8 cellular contexts compared by ENCODE assay signal in the genomic region with DNA sequence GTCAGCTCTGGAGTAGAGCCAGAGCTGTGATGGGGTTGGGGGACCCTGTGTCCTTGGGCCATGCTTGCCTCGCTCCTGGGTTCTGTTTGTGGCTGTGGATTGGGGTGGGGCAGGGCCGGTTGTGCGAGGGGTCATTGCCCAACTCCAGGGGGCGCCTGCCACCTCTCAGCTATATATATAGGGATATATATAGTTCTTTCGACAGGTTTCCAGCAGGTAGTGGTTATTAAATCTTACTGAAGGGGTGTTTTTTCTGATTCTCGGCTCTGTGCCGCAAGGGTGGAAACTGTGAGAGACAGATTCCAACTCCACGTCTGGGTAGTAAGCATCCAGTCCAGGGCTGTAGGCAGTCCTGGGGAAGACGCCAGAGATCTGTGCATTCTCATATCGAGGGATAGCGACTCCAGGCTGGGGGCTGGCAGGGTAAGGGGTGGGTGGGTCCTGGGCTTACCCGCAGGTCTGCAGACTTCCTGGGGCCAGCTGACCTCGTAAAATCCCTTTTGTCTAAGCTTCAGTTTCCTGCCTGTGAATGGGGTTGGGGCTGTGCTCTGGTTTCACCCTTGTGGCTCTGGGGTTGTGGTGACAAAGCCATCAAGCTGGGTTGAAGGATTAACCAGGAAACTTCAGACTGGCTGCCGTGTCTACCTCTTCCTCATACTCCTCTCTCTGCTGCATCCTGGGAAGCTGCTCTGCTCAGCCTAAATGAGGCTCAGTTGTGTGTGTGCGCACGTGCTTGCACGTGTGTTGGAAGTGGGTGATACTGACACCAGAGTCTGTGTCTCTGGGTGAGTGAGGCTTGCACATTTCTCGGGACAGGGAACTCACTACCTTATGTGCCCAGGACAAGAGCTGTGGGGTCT. TPM values are rescaled to one million over a fixed set of nuclear protein-coding genes. Genes with fewer than 3 reads are reported as not detected.
DNase-seq lines count a peak whose midpoint lies in the region; FAIRE-seq and TF ChIP-seq lines count a peak whose summit lies in the region.
"Not testable (repeated sequence)": the region's sequence is repeated elsewhere in the genome, so short reads cannot be mapped to it uniquely, and the experiment has no call there.

No MANE protein-coding gene starts in this region.

- not testable (repeated sequence) for H3K36me3 ChIP-seq in HUES48 (ENCODE audit: control insufficient read depth, insufficient read depth, low read length); OCI-LY3 (replicated peaks; ENCODE audit: low read depth, low read length); mammary epithelial cell (ENCODE audit: insufficient read depth, low read length); kidney (ENCODE audit: control insufficient read depth in 1 of 2, insufficient read depth in 2 of 2, low read length in 2 of 2); osteoblast (ENCODE audit: insufficient read depth, low read length)

- TF ChIP-seq CTCF in OCI-LY3 (IDR thresholded peaks at IDR 0.05; ENCODE audit: low read depth, low read length) (peak; percentile 44), mammary epithelial cell (conservative IDR thresholded peaks at IDR 0.05 in 1 of 2, IDR thresholded peaks at IDR 0.05 in 1 of 2; ENCODE audit: extremely low read depth in 1 of 2, insufficient read depth in 1 of 2, low read depth in 1 of 2, low read length in 2 of 2) (peak in 1 of 2 donors; percentile 22)
- not testable (repeated sequence) for TF ChIP-seq CTCF in kidney (IDR thresholded peaks at IDR 0.05; ENCODE audit: borderline replicate concordance, extremely low read depth, insufficient read depth); osteoblast (IDR thresholded peaks at IDR 0.05; ENCODE audit: extremely low read depth, low read depth, low read length)

- H2AFZ ChIP-seq in OCI-LY3 (ENCODE audit: low read depth, low read length) (peak overlapping the region; percentile 91), mammary epithelial cell (ENCODE audit: low read depth, low read length) (peak overlapping the region; percentile 75)
- not testable (repeated sequence) for H2AFZ ChIP-seq in osteoblast (ENCODE audit: low read length)

- intact Hi-C loops in mammary epithelial cell (cut with micrococcal nuclease); kidney (cut with DNase I): not testable (repeated sequence)

- not testable (repeated sequence) for H4K20me1 ChIP-seq in OCI-LY3 (ENCODE audit: insufficient read depth, low read length); mammary epithelial cell (ENCODE audit: insufficient read depth, low read length); osteoblast (ENCODE audit: insufficient read depth, low read length)

- peak overlapping the region; percentile 33; the same call in 1 of the 2 replicates for H3K4me3 ChIP-seq in HUES48 (ENCODE audit: low read depth, low read length)
- peak overlapping the region; percentile 81 for H3K4me3 ChIP-seq in OCI-LY3 (ENCODE audit: low read length)
- H3K4me3 ChIP-seq in mammary epithelial cell (replicated peaks in 1 of 3; ENCODE audit: insufficient read depth in 1 of 3, low read depth in 2 of 3, low read length in 3 of 3) = peak overlapping the region in 1 of 3 experiments; percentile 38
- peak overlapping the region in 1 of 2 donors; percentile 56 for H3K4me3 ChIP-seq in kidney (ENCODE audit: low read length in 2 of 2)
- H3K4me3 ChIP-seq in osteoblast (ENCODE audit: insufficient read depth, low read length) = not testable (repeated sequence)

- H3K9me3 ChIP-seq in HUES48 (ENCODE audit: control insufficient read depth, insufficient read depth, low read length); OCI-LY3 (ENCODE audit: insufficient read depth, low read length); mammary epithelial cell (replicated peaks; ENCODE audit: insufficient read depth, low read length); kidney (ENCODE audit: control insufficient read depth in 1 of 2, low read length in 2 of 2); osteoblast (ENCODE audit: low read depth, low read length): not testable (repeated sequence)

- WGBS in mammary epithelial cell (ENCODE audit: low coverage, missing lambda C conversion rate) = 4% methylated on average over 5 of the region's 18 CpGs

- dilution Hi-C loops in mammary epithelial cell (cut with HindIII; ENCODE audit: low sequenced_read_pairs) = not testable (repeated sequence)

- in situ Hi-C loops in mammary epithelial cell (cut with MboI; ENCODE audit: low sequenced_read_pairs in 2 of 2) = not testable (repeated sequence)

- H3K27me3 ChIP-seq in HUES48 (ENCODE audit: control insufficient read depth, insufficient read depth, low read length); OCI-LY3 (ENCODE audit: low read depth, low read length); mammary epithelial cell (ENCODE audit: insufficient read depth, low read length); osteoblast (ENCODE audit: insufficient read depth, low read length): not testable (repeated sequence)

- CTCF ChIA-PET in mammary epithelial cell (lab: Charles Lee; ENCODE audit: low non-redundant PET) = not testable (repeated sequence)

- H3K9ac ChIP-seq in HUES48 (ENCODE audit: low read depth, low read length); mammary epithelial cell (ENCODE audit: insufficient read depth, low read length); kidney (ENCODE audit: low read length in 2 of 2): not testable (repeated sequence)
- peak overlapping the region; percentile 39; the same call in 1 of the 2 replicates for H3K9ac ChIP-seq in OCI-LY3 (ENCODE audit: low read length)

- H3K4me2 ChIP-seq in OCI-LY3 (ENCODE audit: low read length) (peak overlapping the region; percentile 95), mammary epithelial cell (ENCODE audit: insufficient read depth, low read depth, low read length) (peak overlapping the region; percentile 18)
- H3K4me2 ChIP-seq in osteoblast (ENCODE audit: insufficient read depth, low read length) = not testable (repeated sequence)

- BruUV-seq in mammary epithelial cell (replicated peaks; lab: Mats Ljungman, UMichigan) = not testable (repeated sequence)

- peak overlapping the region; percentile 72 for H3K27ac ChIP-seq in HUES48 (ENCODE audit: low read depth, low read length)
- peak overlapping the region; percentile 45 for H3K27ac ChIP-seq in OCI-LY3 (ENCODE audit: low read length)
- not testable (repeated sequence) for H3K27ac ChIP-seq in mammary epithelial cell (ENCODE audit: insufficient read depth, low read depth, low read length); kidney (ENCODE audit: low read depth in 2 of 2, low read length in 2 of 2); osteoblast (ENCODE audit: low read depth, low read length)

- peak; percentile 22 for DNase-seq in EH (ENCODE audit: low read depth)
- DNase-seq in activated CD4-positive, alpha-beta T cell treated with anti-CD3 and anti-CD28 coated beads, Interleukin-2, amount 50 U/mL, for 1 hour = peak; percentile 11
- not testable (repeated sequence) for DNase-seq in mammary epithelial cell; urothelium cell line (ENCODE audit: low spot score)
- DNase-seq in kidney = peak; percentile 65
- DNase-seq in osteoblast (ENCODE audit: insufficient read length, low spot score, missing footprints) = peak; percentile 69

- peaks cover 18% of the 10 kb centered on the region for H3K79me2 ChIP-seq in OCI-LY3 (ENCODE audit: low read length)
- not testable (repeated sequence) for H3K79me2 ChIP-seq in mammary epithelial cell (ENCODE audit: insufficient read depth, low read length); osteoblast (ENCODE audit: insufficient read depth, low read length)

- FAIRE-seq in kidney (lab: Jason Lieb, UNC) = not testable (repeated sequence)
- FAIRE-seq in urothelium cell line (lab: Jason Lieb, UNC) = peak; percentile 62

- H3K4me1 ChIP-seq in HUES48 (ENCODE audit: control insufficient read depth, insufficient read depth, low read length); osteoblast (ENCODE audit: insufficient read depth, low read length): not testable (repeated sequence)
- peaks cover 12% of the 10 kb centered on the region for H3K4me1 ChIP-seq in OCI-LY3 (ENCODE audit: low read length)
- H3K4me1 ChIP-seq in mammary epithelial cell (ENCODE audit: insufficient read depth, low read length) = peaks cover 19% of the 10 kb centered on the region
- peaks cover 7 to 20% of the 10 kb centered on the region in 2 donors for H3K4me1 ChIP-seq in kidney (ENCODE audit: control insufficient read depth in 1 of 2, insufficient read depth in 1 of 2, low read depth in 1 of 2, low read length in 2 of 2)

RNA-seq across cellular contexts. Expression of a gene that starts 1.0 kb away (rescaled TPM):
- total RNA-seq in mammary epithelial cell (10 to 100 TPM; 10.9 to 26.5 TPM), kidney (169 TPM), osteoblast (0.36 and 0.59 TPM in 2 replicates)
- polyA plus RNA-seq in mammary epithelial cell (14.6 TPM), kidney (ENCODE audit: insufficient read depth, low read depth, low replicate concordance) (153 TPM)
- polyA minus RNA-seq in mammary epithelial cell = 18.3 TPM

RNA-seq across cellular contexts. Expression of a gene that starts 11.1 kb away (rescaled TPM):
- total RNA-seq in mammary epithelial cell (10 to 100 TPM; 11.5 to 17.3 TPM), kidney (47.6 TPM), osteoblast (5.1 and 8.5 TPM in 2 replicates)
- polyA plus RNA-seq in mammary epithelial cell (6.9 TPM), kidney (ENCODE audit: insufficient read depth, low read depth, low replicate concordance) (23.4 TPM)
- polyA minus RNA-seq in mammary epithelial cell = 1.9 TPM

RNA-seq across cellular contexts. Expression of a gene that starts 48.2 kb away (rescaled TPM):
- total RNA-seq in mammary epithelial cell = 10 to 100 TPM; 74.8 to 99.7 TPM
- 358 TPM for polyA plus RNA-seq in mammary epithelial cell
- 282 TPM for polyA minus RNA-seq in mammary epithelial cell
- 73.7 TPM for total RNA-seq in kidney
- 136 TPM for polyA plus RNA-seq in kidney (ENCODE audit: insufficient read depth, low read depth, low replicate concordance)
- total RNA-seq in osteoblast = 51.9 and 57.5 TPM in 2 replicates

RNA-seq across cellular contexts. Expression of a gene that starts 49.1 kb away (rescaled TPM):
- total RNA-seq in mammary epithelial cell = 10 to 100 TPM; 60.9 to 98.7 TPM
- 88.8 TPM for polyA plus RNA-seq in mammary epithelial cell
- 60.4 TPM for polyA minus RNA-seq in mammary epithelial cell
- 150 TPM for total RNA-seq in kidney
- polyA plus RNA-seq in kidney (ENCODE audit: insufficient read depth, low read depth, low replicate concordance) = 111 TPM
- total RNA-seq in osteoblast = 146 and 155 TPM in 2 replicates
